Comparison of ENCODE assay signal across 12 cellular contexts in genomic region chr12:105358789-105359188, GRCh38. TPM values are rescaled to one million over a fixed set of nuclear protein-coding genes. Genes with fewer than 3 reads are reported as not detected.
DNase-seq lines count a peak whose midpoint lies in the region; ATAC-seq and TF ChIP-seq lines count a peak whose summit lies in the region.
"Had no signal": no experiment of that assay in that cellular context is flagged by ENCODE, and none has a peak within 500 bp of the region (broad histone marks: within the 10 kb centered on the region; RNA-seq: fewer than 3 reads in every experiment).

No MANE protein-coding gene starts in this region.

- DNase-seq in Right ventricle myocardium inferior (ENCODE audit: missing footprints), result no peak
- DNase-seq in cardiac septum (ENCODE audit: low spot score), result no peak
- peak; percentile 72 for DNase-seq in OCI-LY7 (ENCODE audit: low spot score)
- no peak for DNase-seq in activated naive CD4-positive, alpha-beta T cell treated with anti-CD3 and anti-CD28 coated beads, Interleukin-2, amount 50 U/mL, for 72 hours (ENCODE audit: low spot score in 2 of 2)
- no peak for DNase-seq in activated gamma-delta T cell (lab: John Stamatoyannopoulos, UW)
- DNase-seq: GF-D8, ovary had no signal

- POLR2A ChIA-PET in OCI-LY7 (lab: Charles Lee), result interaction anchor here (0.7 to 7.2 kb wide), 7 partner anchors 10 to 1073 kb away, joined by 3 to 157 read pairs (median 18); partner anchors contain the start of gene C12orf75

- peak overlapping the region; percentile 54 for H3K4me3 Mint-ChIP-seq in stimulated activated memory B cell treated with anti-CD40 and anti-IgM and Interleukin-4, amounts not matched to agents 10 μg/mL and 1 μg/mL and 100 μg/mL, for 72 hours
- H3K4me3 Mint-ChIP-seq: brain had no signal

- no peaks in the 10 kb centered on the region for H3K9me3 Mint-ChIP-seq in stimulated activated memory B cell treated with anti-CD40 and anti-IgM and Interleukin-4, amounts not matched to agents 10 μg/mL and 1 μg/mL and 100 μg/mL, for 72 hours
- H3K9me3 Mint-ChIP-seq in activated naive CD4-positive, alpha-beta T cell treated with anti-CD3 and anti-CD28 coated beads, Interleukin-2, amount 50 U/mL, for 72 hours, result no peaks in the 10 kb centered on the region

- H3K27me3 Mint-ChIP-seq in stimulated activated memory B cell treated with anti-CD40 and anti-IgM and Interleukin-4, amounts not matched to agents 10 μg/mL and 1 μg/mL and 100 μg/mL, for 72 hours, result no peaks in the 10 kb centered on the region

- H3K36me3 Mint-ChIP-seq in stimulated activated memory B cell treated with anti-CD40 and anti-IgM and Interleukin-4, amounts not matched to agents 10 μg/mL and 1 μg/mL and 100 μg/mL, for 72 hours, result peaks cover 7% of the 10 kb centered on the region
- H3K36me3 Mint-ChIP-seq in activated naive CD4-positive, alpha-beta T cell treated with anti-CD3 and anti-CD28 coated beads, Interleukin-2, amount 50 U/mL, for 72 hours, result peaks cover 0 to 6% of the 10 kb centered on the region in 2 donors

- peak overlapping the region; percentile 89 for H3K4me2 ChIP-seq in OCI-LY7 (ENCODE audit: low read length)

- peak overlapping the region; percentile 64 for H3K4me3 ChIP-seq in OCI-LY7 (ENCODE audit: low read depth, low read length, poor library complexity, severe bottlenecking)
- H3K4me3 ChIP-seq: ovary, upper lobe of left lung had no signal

- CTCF ChIA-PET in OCI-LY7 (lab: Charles Lee; ENCODE audit: unreplicated experiment), result interaction anchor here (0.7 to 1.2 kb wide), 4 partner anchors 27 to 34 kb away, joined by 3 to 5 read pairs (median 4); no protein-coding TSS in a partner anchor

- H4K20me1 ChIP-seq in OCI-LY7 (ENCODE audit: insufficient read depth, low read length), result peaks cover 5% of the 10 kb centered on the region; the same call in 1 of the 2 replicates

- no TSS peak for BruUV-seq in OCI-LY7 (replicated peaks; lab: Mats Ljungman, UMichigan)

- peaks cover 60% of the 10 kb centered on the region for H3K36me3 ChIP-seq in OCI-LY7 (ENCODE audit: insufficient read depth, low read length)
- H3K36me3 ChIP-seq: ovary, upper lobe of left lung had no signal

- H3K9me2 ChIP-seq in OCI-LY7 (ENCODE audit: insufficient read depth, low read length), result no peaks in the 10 kb centered on the region

- peaks cover 80% of the 10 kb centered on the region for H3K4me1 ChIP-seq in OCI-LY7 (ENCODE audit: insufficient read depth, low read length, poor library complexity, severe bottlenecking)
- H3K4me1 ChIP-seq: upper lobe of left lung had no signal

- no peaks in the 10 kb centered on the region for H3K9me3 ChIP-seq in OCI-LY7 (ENCODE audit: low read length)
- H3K9me3 ChIP-seq: ovary, upper lobe of left lung had no signal

- TF ChIP-seq CTCF in OCI-LY7 (conservative IDR thresholded peaks at IDR 0.05; ENCODE audit: low read length), result no peak

- ATAC-seq in Right ventricle myocardium inferior (peak; percentile 59), HG02852 (IDR thresholded peaks at IDR 0.05; ENCODE audit: unreplicated experiment) (peak; percentile 48), HG03045 (IDR thresholded peaks at IDR 0.05; ENCODE audit: unreplicated experiment) (no peak)
- peak; percentile 89 for ATAC-seq in stimulated activated memory B cell treated with anti-CD40 and anti-IgM and Interleukin-4, amounts not matched to agents 10 μg/mL and 1 μg/mL and 100 μg/mL, for 72 hours
- no peak for ATAC-seq in activated naive CD4-positive, alpha-beta T cell treated with anti-CD3 and anti-CD28 coated beads, Interleukin-2, amount 50 U/mL, for 72 hours

- peak overlapping the region; percentile 30 for H3K27ac Mint-ChIP-seq in stimulated activated memory B cell treated with anti-CD40 and anti-IgM and Interleukin-4, amounts not matched to agents 10 μg/mL and 1 μg/mL and 100 μg/mL, for 72 hours
- no peak overlapping the region for H3K27ac Mint-ChIP-seq in activated naive CD4-positive, alpha-beta T cell treated with anti-CD3 and anti-CD28 coated beads, Interleukin-2, amount 50 U/mL, for 72 hours
- H3K27ac Mint-ChIP-seq: brain had no signal

- H3K79me2 ChIP-seq in OCI-LY7 (ENCODE audit: insufficient read depth, low read depth, low read length), result peaks cover 86% of the 10 kb centered on the region

- H3K4me1 Mint-ChIP-seq in stimulated activated memory B cell treated with anti-CD40 and anti-IgM and Interleukin-4, amounts not matched to agents 10 μg/mL and 1 μg/mL and 100 μg/mL, for 72 hours, result peaks cover 59% of the 10 kb centered on the region

- no peak overlapping the region for H2AFZ ChIP-seq in OCI-LY7 (ENCODE audit: low read length)

- intact Hi-C loops in Right ventricle myocardium inferior (cut with DNase I) (no loop called here), cardiac septum (cut with DNase I) (no loop called here), OCI-LY7 (cut with micrococcal nuclease; ENCODE audit: unreplicated experiment) (loop anchor here (5.0 kb wide), 1 partner anchor 36 kb away; no protein-coding TSS in a partner anchor)

- peak overlapping the region; percentile 95 for H3K27ac ChIP-seq in OCI-LY7 (ENCODE audit: low read depth, low read length, poor library complexity, severe bottlenecking)
- H3K27ac ChIP-seq: ovary, upper lobe of left lung had no signal

RNA-seq across cellular contexts. Expression of gene C12orf75, which starts 28.3 kb away (rescaled TPM):
- 1.2 TPM for total RNA-seq in Right ventricle myocardium inferior
- 2.6 TPM for total RNA-seq in cardiac septum
- 147 and 174 TPM in 2 replicates for total RNA-seq in OCI-LY7 (2014; rRNA removed; shearing (Covaris generic))
- total RNA-seq in OCI-LY7 (2022), result 448 and 505 TPM in 2 replicates
- total RNA-seq in activated naive CD4-positive, alpha-beta T cell treated with anti-CD3 and anti-CD28 coated beads, Interleukin-2, amount 50 U/mL, for 72 hours, result 10 to 100 TPM; 46.2 to 76.0 TPM

Comparison
In these comparisons a context has a peak if more than half of its experiments do, and no peak if none do; other contexts are left out.
1. ATAC-seq: peak in Right ventricle myocardium inferior (single experiment), HG02852 (single experiment) and stimulated activated memory B cell treated with anti-CD40 and anti-IgM and Interleukin-4, amounts not matched to agents 10 μg/mL and 1 μg/mL and 100 μg/mL, for 72 hours (single experiment); none in activated naive CD4-positive, alpha-beta T cell treated with anti-CD3 and anti-CD28 coated beads, Interleukin-2, amount 50 U/mL, for 72 hours (0 of 2) and HG03045 (single experiment).
2. RNA of gene C12orf75, which starts 28.3 kb away (total RNA-seq): 147 to 505 TPM in OCI-LY7 and 46.2 to 76.0 TPM in activated naive CD4-positive, alpha-beta T cell treated with anti-CD3 and anti-CD28 coated beads, Interleukin-2, amount 50 U/mL, for 72 hours; 2.6 TPM in cardiac septum (single experiment) and 1.2 TPM in Right ventricle myocardium inferior (single experiment); every median in the first group is over 10 times any median in the second.